8 cellular contexts compared by ENCODE assay signal in genomic region chr11:57667065-57667714, GRCh38. TPM values are rescaled to one million over a fixed set of nuclear protein-coding genes. Genes with fewer than 3 reads are reported as not detected.
DNase-seq lines count a peak whose midpoint lies in the region; ATAC-seq and TF ChIP-seq lines count a peak whose summit lies in the region.

No MANE protein-coding gene starts in this region.

- H3K4me1 Mint-ChIP-seq in natural killer cell = peaks cover 41 to 51% of the 10 kb centered on the region in 2 donors

- H3K36me3 Mint-ChIP-seq in natural killer cell = peaks cover 13% of the 10 kb centered on the region

- peak overlapping the region; percentile 97 for H3K4me3 Mint-ChIP-seq in natural killer cell

- DNase-seq in EL = peak; percentile 99
- peak; percentile 97 for DNase-seq in H4 (ENCODE audit: low spot score)
- peak; percentile 99 for DNase-seq in LNCaP clone FGC (ENCODE audit: low read depth)
- DNase-seq in RPMI8226 = peak; percentile 99
- DNase-seq in activated T-helper 9 cell treated with anti-CD3 and anti-CD28 coated beads, Interleukin-2, amount 50 U/mL, for 16 hours (ENCODE audit: low read depth) = peak; percentile 87
- peak; percentile 99 for DNase-seq in fibroblast of peridontal ligament (ENCODE audit: extremely low read depth)
- DNase-seq in natural killer cell = peak; percentile 85
- DNase-seq in stimulated activated naive CD4-positive, alpha-beta T cell (lab: John Stamatoyannopoulos, UW) = peak; percentile 88 to 100 (median 96)

- TF ChIP-seq CTCF in LNCaP clone FGC (IDR thresholded peaks at IDR 0.05; ENCODE audit: control insufficient read depth, extremely low read depth, insufficient read depth) (0 out of 2 replicates have a peak, but pooled peaks have one; percentile 2), natural killer cell (IDR thresholded peaks at IDR 0.05) (no peak)

- H3K27ac Mint-ChIP-seq in natural killer cell = peak overlapping the region; percentile 97 to 98

- peak; percentile 72 to 84 (median 75) for ATAC-seq in natural killer cell

- peak overlapping the region; percentile 86 for H3K4me3 ChIP-seq in LNCaP clone FGC (ENCODE audit: low read depth, low read length)

- H3K27me3 Mint-ChIP-seq in natural killer cell (ENCODE audit: low read depth in 2 of 2) = no peaks in the 10 kb centered on the region

- intact Hi-C loops in natural killer cell (cut with micrococcal nuclease) = loop anchor here (1.0 to 5.0 kb wide), 9 partner anchors 10 to 912 kb away; partner anchors contain the start of genes CLP1, MED19, P2RX3 and SELENOH

- H3K9me3 Mint-ChIP-seq in natural killer cell = no peaks in the 10 kb centered on the region

RNA-seq across cellular contexts. Expression of gene ZDHHC5, which starts 0.7 kb away (rescaled TPM):
- total RNA-seq in H4 (2014; rRNA removed; shearing (Covaris generic)) = 23.5 and 32.4 TPM in 2 replicates
- 10 to 100 TPM; 46.1 to 64.0 (median 55.5) TPM for total RNA-seq in natural killer cell

RNA-seq across cellular contexts. Expression of gene CLP1, which starts 9.6 kb away (rescaled TPM):
- 24.4 and 27.5 TPM in 2 replicates for total RNA-seq in H4 (2014; rRNA removed; shearing (Covaris generic))
- 10 to 100 TPM; 18.5 to 23.1 (median 22.8) TPM for total RNA-seq in natural killer cell

RNA-seq across cellular contexts. Expression of gene YPEL4, which starts 17.5 kb away (rescaled TPM):
- 1.2 and 3.3 TPM in 2 replicates for total RNA-seq in H4 (2014; rRNA removed; shearing (Covaris generic))
- 1 to 10 TPM; 1.2 to 1.3 (median 1.2) TPM for total RNA-seq in natural killer cell

RNA-seq across cellular contexts. Expression of gene MED19, which starts 44.8 kb away (rescaled TPM):
- 25.3 and 29.7 TPM in 2 replicates for total RNA-seq in H4 (2014; rRNA removed; shearing (Covaris generic))
- 10 to 100 TPM; 11.0 to 15.1 (median 13.3) TPM for total RNA-seq in natural killer cell

RNA-seq across cellular contexts. Expression of gene TMX2, which starts 45.2 kb away (rescaled TPM):
- total RNA-seq in H4 (2014; rRNA removed; shearing (Covaris generic)) = 128 and 142 TPM in 2 replicates
- total RNA-seq in natural killer cell = 10 to 100 TPM; 43.6 to 70.4 (median 45.7) TPM

Comparison
In these comparisons a context has a peak if more than half of its experiments do, and no peak if none do; other contexts are left out.
1. Peak in every context shown above with its lines: DNase-seq, ATAC-seq and H3K4me3 ChIP-seq.